12 cellular contexts compared by ENCODE assay signal in genomic region chr12:14619731-14620501, GRCh38. TPM values are rescaled to one million over a fixed set of nuclear protein-coding genes. Genes with fewer than 3 reads are reported as not detected.
A peak's percentile ranks its signal among the peaks of the same experiment; 100 is the strongest.
DNase-seq lines count a peak whose midpoint lies in the region; ATAC-seq and TF ChIP-seq lines count a peak whose summit lies in the region.
"Had no signal": no experiment of that assay in that cellular context is flagged by ENCODE, and none has a peak within 500 bp of the region (broad histone marks: within the 10 kb centered on the region; RNA-seq: fewer than 3 reads in every experiment).

No MANE protein-coding gene starts in this region.

- H3K27ac Mint-ChIP-seq in nephron = peak overlapping the region; percentile 3 to 88 (median 38)
- H3K27ac Mint-ChIP-seq in endothelial cell (ENCODE audit: unreplicated experiment) = no peak overlapping the region
- H3K27ac Mint-ChIP-seq: CD4-positive, alpha-beta T cell; neural progenitor cell had no signal

- 87% methylated on average over 6 of the region's 6 CpGs for WGBS in suprapubic skin

- H3K27ac ChIP-seq in suprapubic skin = no peak overlapping the region
- H3K27ac ChIP-seq: neural progenitor cell, SJSA1, tibial nerve had no signal

- DNase-seq in cerebellum (ENCODE audit: low spot score) (no peak), suprapubic skin (ENCODE audit: low spot score in 2 of 2) (no peak), endothelial cell (ENCODE audit: low spot score) (no peak)
- DNase-seq in stimulated activated CD4-positive, alpha-beta T cell treated with anti-CD3 and anti-CD28 coated beads, Interleukin-2, amount 100 ng/mL, for 48 hours = no peak
- DNase-seq: CD4-positive, alpha-beta T cell had no signal

- H3K36me3 ChIP-seq in suprapubic skin = no peaks in the 10 kb centered on the region
- H3K36me3 ChIP-seq: neural progenitor cell, SJSA1, tibial nerve had no signal

- TF ChIP-seq POLR2A in suprapubic skin (IDR thresholded peaks at IDR 0.05) = no peak

- TF ChIP-seq CTCF in nephron (IDR thresholded peaks at IDR 0.05; ENCODE audit: unreplicated experiment in 3 of 3) (no peak), suprapubic skin (IDR thresholded peaks at IDR 0.05) (no peak), endothelial cell (IDR thresholded peaks at IDR 0.05; ENCODE audit: unreplicated experiment) (no peak)

- no peaks in the 10 kb centered on the region for H3K27me3 ChIP-seq in suprapubic skin
- H3K27me3 ChIP-seq: neural progenitor cell, SJSA1, tibial nerve had no signal

- no peak for TF ChIP-seq EP300 in suprapubic skin (IDR thresholded peaks at IDR 0.05)

- peaks cover 7% of the 10 kb centered on the region for H3K4me1 ChIP-seq in suprapubic skin
- H3K4me1 ChIP-seq: neural progenitor cell, SJSA1, tibial nerve had no signal

- ATAC-seq in GM18867 (IDR thresholded peaks at IDR 0.05; ENCODE audit: unreplicated experiment) (peak; percentile 62), HG02610 (IDR thresholded peaks at IDR 0.05; ENCODE audit: unreplicated experiment) (peak; percentile 50), HG03521 (IDR thresholded peaks at IDR 0.05; ENCODE audit: unreplicated experiment) (peak; percentile 33)

- H3K27me3 Mint-ChIP-seq in nephron (ENCODE audit: low read depth) (no peaks in the 10 kb centered on the region), endothelial cell (ENCODE audit: unreplicated experiment) (no peaks in the 10 kb centered on the region)

- H3K9me3 ChIP-seq in suprapubic skin = no peaks in the 10 kb centered on the region
- H3K9me3 ChIP-seq: SJSA1, tibial nerve had no signal

- no peaks in the 10 kb centered on the region for H3K36me3 Mint-ChIP-seq in nephron (ENCODE audit: low read depth)
- no peaks in the 10 kb centered on the region for H3K36me3 Mint-ChIP-seq in endothelial cell (ENCODE audit: low read depth, unreplicated experiment)
- H3K36me3 Mint-ChIP-seq: neural progenitor cell had no signal

- H3K4me3 Mint-ChIP-seq in nephron (no peak overlapping the region), endothelial cell (ENCODE audit: unreplicated experiment) (no peak overlapping the region)
- H3K4me3 Mint-ChIP-seq: CD4-positive, alpha-beta T cell; neural progenitor cell had no signal

- H3K4me3 ChIP-seq in suprapubic skin = no peak overlapping the region
- H3K4me3 ChIP-seq: neural progenitor cell, SJSA1, tibial nerve had no signal

- H3K4me1 Mint-ChIP-seq in nephron (no peaks in the 10 kb centered on the region), endothelial cell (ENCODE audit: unreplicated experiment) (peaks cover 14% of the 10 kb centered on the region)
- H3K4me1 Mint-ChIP-seq: neural progenitor cell had no signal

- H3K9me3 Mint-ChIP-seq in nephron (no peaks in the 10 kb centered on the region), endothelial cell (ENCODE audit: unreplicated experiment) (no peaks in the 10 kb centered on the region)
- H3K9me3 Mint-ChIP-seq: CD4-positive, alpha-beta T cell; neural progenitor cell had no signal

RNA-seq across cellular contexts. Expression of gene PLBD1, which starts 52.2 kb away (rescaled TPM):
- total RNA-seq in cerebellum (1.6 TPM), suprapubic skin (10 to 100 TPM; 10.6 to 22.0 (median 18.1) TPM), endothelial cell (ENCODE audit: unreplicated experiment) (21.2 TPM)
- total RNA-seq: SJSA1 had no signal
